20 cellular contexts compared by ENCODE assay signal in the genomic region with DNA sequence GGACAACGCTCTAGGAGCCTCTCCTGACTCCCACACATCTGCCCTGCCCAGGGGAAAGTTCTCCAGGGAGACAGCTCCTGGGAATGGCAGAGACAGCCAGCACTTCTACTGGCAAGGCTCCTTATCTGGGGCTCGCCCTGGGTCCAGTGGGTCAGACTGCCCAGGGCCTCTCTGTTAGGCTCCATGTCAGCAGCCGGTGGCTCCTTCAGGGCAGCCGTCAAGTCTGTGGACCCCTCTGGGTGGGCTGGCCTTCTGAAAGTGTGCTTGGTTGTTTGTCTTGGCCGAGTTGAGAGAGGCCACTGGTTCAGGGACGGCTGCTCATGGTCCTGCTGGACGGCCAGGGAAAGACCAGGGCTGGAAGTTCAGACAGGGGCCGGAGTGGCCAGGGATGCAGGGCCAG.
A peak's percentile ranks its signal among the peaks of the same experiment; 100 is the strongest.
DNase-seq lines count a peak whose midpoint lies in the region; ATAC-seq, FAIRE-seq and TF ChIP-seq lines count a peak whose summit lies in the region.
"Had no signal": no experiment of that assay in that cellular context is flagged by ENCODE, and none has a peak within 500 bp of the region (broad histone marks: within the 10 kb centered on the region; RNA-seq: fewer than 3 reads in every experiment).

No MANE protein-coding gene starts in this region.

- H3K9me1 ChIP-seq in K562 (ENCODE audit: control insufficient read depth, insufficient read depth, low read length), result no peaks in the 10 kb centered on the region

- in situ Hi-C loops in K562 (cut with MboI), result no loop called here

- no peaks in the 10 kb centered on the region for H3K27me3 Mint-ChIP-seq in activated T-cell treated with anti-CD3 and anti-CD28 coated beads, Interleukin-2, amount 50 U/mL, for 24 hours
- H3K27me3 Mint-ChIP-seq in CD4-positive, CD25-positive, alpha-beta regulatory T cell, result no peaks in the 10 kb centered on the region
- H3K27me3 Mint-ChIP-seq in CD14-positive monocyte (ENCODE audit: low read depth in 3 of 3), result no peaks in the 10 kb centered on the region

- H3K36me3 ChIP-seq in CD4-positive, CD25-positive, alpha-beta regulatory T cell (ENCODE audit: control insufficient read depth, insufficient read depth, low read length), result peaks cover 10% of the 10 kb centered on the region
- H3K36me3 ChIP-seq in K562 (ENCODE audit: control insufficient read depth, insufficient read depth, low read length), result peaks cover 15% of the 10 kb centered on the region; the same call in 2 of the 3 replicates
- peaks cover 0 to 21% of the 10 kb centered on the region in 2 donors for H3K36me3 ChIP-seq in neuronal stem cell (replicated peaks in 1 of 2; ENCODE audit: control insufficient read depth in 2 of 2, insufficient read depth in 2 of 2, low read length in 2 of 2)

- H3K4me1 ChIP-seq in CD4-positive, CD25-positive, alpha-beta regulatory T cell (ENCODE audit: control insufficient read depth, insufficient read depth, low read length, poor library complexity, severe bottlenecking), result peaks cover 12% of the 10 kb centered on the region
- peaks cover 0 to 9% of the 10 kb centered on the region in 2 experiments; a peak in 2 of 5 replicates for H3K4me1 ChIP-seq in K562 (replicated peaks in 1 of 2; ENCODE audit: control insufficient read depth in 2 of 2, insufficient read depth in 2 of 2, low read length in 2 of 2)
- no peaks in the 10 kb centered on the region for H3K4me1 ChIP-seq in neuronal stem cell (ENCODE audit: control insufficient read depth in 2 of 2, insufficient read depth in 1 of 2, low read depth in 1 of 2, low read length in 2 of 2)

- no peak for DNase-seq in activated T-cell treated with anti-CD3 and anti-CD28 coated beads, Interleukin-2, amount 50 U/mL, for 24 hours
- no peak for DNase-seq in activated T-cell treated with anti-CD3 and anti-CD28 coated beads, Interleukin-2, amount 50 U/mL, for 48 hours
- DNase-seq in CD4-positive, CD25-positive, alpha-beta regulatory T cell, result no peak
- DNase-seq in K562 (ENCODE audit: extremely low read depth in 1 of 4, low spot score in 3 of 4) (peak in 1 of 4 experiments; percentile 2), neuronal stem cell (ENCODE audit: low spot score) (no peak), SK-N-DZ (ENCODE audit: low spot score) (no peak), CD14-positive monocyte (ENCODE audit: low spot score) (no peak), NCI-H2227 (lab: John Stamatoyannopoulos, UW; ENCODE audit: unreplicated experiment) (no peak)
- DNase-seq: AML-193; CD8-positive, alpha-beta T cell; COR-L47; DMS153; EL; H7 had no signal

- H3K4me1 Mint-ChIP-seq in activated T-cell treated with anti-CD3 and anti-CD28 coated beads, Interleukin-2, amount 50 U/mL, for 24 hours (ENCODE audit: low read depth), result peaks cover 28% of the 10 kb centered on the region
- H3K4me1 Mint-ChIP-seq in CD4-positive, CD25-positive, alpha-beta regulatory T cell, result peaks cover 10 to 27% (median 18%) of the 10 kb centered on the region in 4 donors
- no peaks in the 10 kb centered on the region for H3K4me1 Mint-ChIP-seq in CD14-positive monocyte

- FAIRE-seq in K562 (lab: Jason Lieb, UNC), result no peak
- FAIRE-seq: D721Med, G401.6, GM12891 had no signal

- H4K91ac ChIP-seq in neuronal stem cell (ENCODE audit: low read depth, low read length, poor library complexity), result no peak overlapping the region

- H3K4me3 ChIP-seq in CD4-positive, CD25-positive, alpha-beta regulatory T cell (ENCODE audit: low read depth, low read length), result no peak overlapping the region
- H3K4me3 ChIP-seq in K562, result no peak overlapping the region
- H3K4me3 ChIP-seq in neuronal stem cell (ENCODE audit: low read length in 2 of 2), result no peak overlapping the region
- H3K4me3 ChIP-seq: BLaER1 treated with 17β-estradiol and CSF1 and Interleukin-3, amounts not matched to agents 10 nM and 100 nM; GM23338 had no signal

- peak overlapping the region; percentile 17 for H3K23ac ChIP-seq in neuronal stem cell (ENCODE audit: low read depth, low read length, poor library complexity)

- H3K4me2 ChIP-seq in K562 (ENCODE audit: insufficient read depth, low read length), result no peak overlapping the region
- no peak overlapping the region for H3K4me2 ChIP-seq in neuronal stem cell (ENCODE audit: insufficient read depth, low read length, poor library complexity, severe bottlenecking)
- H3K4me2 ChIP-seq: BLaER1 treated with 17β-estradiol and CSF1 and Interleukin-3, amounts not matched to agents 10 nM and 100 nM; GM23338 had no signal

- H2BK120ac ChIP-seq in neuronal stem cell (ENCODE audit: low read depth, low read length), result no peak overlapping the region

- POLR2A ChIA-PET in K562 (lab: Yijun Ruan, JAX), result no interaction called here

- H4K20me1 ChIP-seq in K562 (replicated peaks; ENCODE audit: control insufficient read depth, insufficient read depth, low read length), result no peaks in the 10 kb centered on the region
- H4K20me1 ChIP-seq: BLaER1 treated with 17β-estradiol and CSF1 and Interleukin-3, amounts not matched to agents 10 nM and 100 nM had no signal

- no peak overlapping the region for H3K4me3 Mint-ChIP-seq in activated T-cell treated with anti-CD3 and anti-CD28 coated beads, Interleukin-2, amount 50 U/mL, for 24 hours
- H3K4me3 Mint-ChIP-seq in CD4-positive, CD25-positive, alpha-beta regulatory T cell, result no peak overlapping the region
- no peak overlapping the region for H3K4me3 Mint-ChIP-seq in CD14-positive monocyte
- H3K4me3 Mint-ChIP-seq: CD8-positive, alpha-beta T cell; GM23338 had no signal

- H2AFZ ChIP-seq in K562 (ENCODE audit: low read depth, low read length) (no peak overlapping the region), neuronal stem cell (ENCODE audit: low read length) (no peak overlapping the region)
- H2AFZ ChIP-seq: GM23338 had no signal

- H3K79me2 ChIP-seq in K562 (ENCODE audit: control insufficient read depth, insufficient read depth, low read length), result no peaks in the 10 kb centered on the region

- H3K9ac ChIP-seq in K562 (ENCODE audit: insufficient read depth in 1 of 2, low read depth in 2 of 2, low read length in 2 of 2) (no peak overlapping the region), neuronal stem cell (ENCODE audit: low read depth, low read length, poor library complexity) (no peak overlapping the region)
- H3K9ac ChIP-seq: BLaER1 treated with 17β-estradiol and CSF1 and Interleukin-3, amounts not matched to agents 10 nM and 100 nM had no signal

- H2AK5ac ChIP-seq in neuronal stem cell (ENCODE audit: low read depth, low read length), result no peak overlapping the region

- H3K36me3 Mint-ChIP-seq in activated T-cell treated with anti-CD3 and anti-CD28 coated beads, Interleukin-2, amount 50 U/mL, for 24 hours (ENCODE audit: low read depth), result peaks cover 82% of the 10 kb centered on the region
- peaks cover 20% of the 10 kb centered on the region for H3K36me3 Mint-ChIP-seq in CD4-positive, CD25-positive, alpha-beta regulatory T cell
- peaks cover 19 to 25% of the 10 kb centered on the region in 2 donors for H3K36me3 Mint-ChIP-seq in CD14-positive monocyte

- H3K27me3 ChIP-seq in CD4-positive, CD25-positive, alpha-beta regulatory T cell (ENCODE audit: control insufficient read depth, insufficient read depth, low read length), result no peaks in the 10 kb centered on the region
- no peaks in the 10 kb centered on the region for H3K27me3 ChIP-seq in K562 (ENCODE audit: control insufficient read depth in 2 of 2, insufficient read depth in 2 of 2, low read length in 2 of 2)
- no peaks in the 10 kb centered on the region for H3K27me3 ChIP-seq in neuronal stem cell (ENCODE audit: control insufficient read depth in 3 of 3, insufficient read depth in 3 of 3, low read depth in 1 of 3, low read length in 3 of 3)
- H3K27me3 ChIP-seq: BLaER1 treated with 17β-estradiol and CSF1 and Interleukin-3, amounts not matched to agents 10 nM and 100 nM had no signal

- no peak for TF ChIP-seq EP300 in K562 (IDR thresholded peaks at IDR 0.05; ENCODE audit: low read length)

- 83% methylated on average over 4 of the region's 8 CpGs for WGBS in K562 (ENCODE audit: insufficient coverage, low coverage, missing lambda C conversion rate)
- no CpG with 5 or more reads among the region's 8 CpGs for WGBS in neuronal stem cell (ENCODE audit: extremely low coverage in 2 of 2, insufficient read length in 2 of 2, insufficient replicate concordance in 1 of 2), 2 donors

- TF ChIP-seq CTCF in K562 (IDR thresholded peaks at IDR 0.05 in 2 of 3, conservative IDR thresholded peaks at IDR 0.05 in 1 of 3; ENCODE audit: insufficient read depth in 2 of 3, low read depth in 1 of 3, low read length in 3 of 3) (no peak), CD14-positive monocyte (IDR thresholded peaks at IDR 0.05) (no peak)

- no peak overlapping the region for H2BK5ac ChIP-seq in neuronal stem cell (ENCODE audit: low read length)

- H3K79me1 ChIP-seq in neuronal stem cell (ENCODE audit: low read depth, low read length), result no peaks in the 10 kb centered on the region

- no peak overlapping the region for H3K18ac ChIP-seq in neuronal stem cell (ENCODE audit: low read length)

- intact Hi-C loops in K562 (cut with micrococcal nuclease) (no loop called here), CD14-positive monocyte (cut with micrococcal nuclease) (no loop called here)

- H3K4ac ChIP-seq in neuronal stem cell (ENCODE audit: low read length), result no peak overlapping the region

- H3K27ac ChIP-seq in CD4-positive, CD25-positive, alpha-beta regulatory T cell (ENCODE audit: insufficient read depth, low read length, poor library complexity, severe bottlenecking), result no peak overlapping the region
- H3K27ac ChIP-seq in K562 (ENCODE audit: extremely low read depth, low read depth, low read length), result no peak overlapping the region
- no peak overlapping the region for H3K27ac ChIP-seq in neuronal stem cell (replicated peaks; ENCODE audit: low read length)
- H3K27ac ChIP-seq: 22Rv1; BLaER1 treated with 17β-estradiol and CSF1 and Interleukin-3, amounts not matched to agents 10 nM and 100 nM had no signal

- no peak overlapping the region for H2BK15ac ChIP-seq in neuronal stem cell (ENCODE audit: low read length)

- H3K9me3 Mint-ChIP-seq in activated T-cell treated with anti-CD3 and anti-CD28 coated beads, Interleukin-2, amount 50 U/mL, for 24 hours, result peaks cover 24% of the 10 kb centered on the region
- peaks cover 0 to 24% (median 4%) of the 10 kb centered on the region in 7 donors for H3K9me3 Mint-ChIP-seq in CD4-positive, CD25-positive, alpha-beta regulatory T cell
- peaks cover 0 to 29% (median 24%) of the 10 kb centered on the region in 7 donors for H3K9me3 Mint-ChIP-seq in CD14-positive monocyte

- no peak for TF ChIP-seq RAD21 in K562 (CRISPR knock-in tag; conservative IDR thresholded peaks at IDR 0.05 in 1 of 2, IDR thresholded peaks at IDR 0.05 in 1 of 2)

- ATAC-seq in CD4-positive, CD25-positive, alpha-beta regulatory T cell (ENCODE audit: low read depth in 2 of 2), result no peak
- ATAC-seq in K562, result no peak
- ATAC-seq: CD8-positive, alpha-beta T cell; GM23338 had no signal

- no peak overlapping the region for H3K14ac ChIP-seq in neuronal stem cell (ENCODE audit: low read length)

- no peak overlapping the region for H4K8ac ChIP-seq in neuronal stem cell (ENCODE audit: low read depth, low read length)

- no peak for TF ChIP-seq POLR2A in K562 (conservative IDR thresholded peaks at IDR 0.05)

- no TSS peak for BruUV-seq in K562 (replicated peaks; lab: Mats Ljungman, UMichigan)

- H3K27ac Mint-ChIP-seq in activated T-cell treated with anti-CD3 and anti-CD28 coated beads, Interleukin-2, amount 50 U/mL, for 24 hours, result peak overlapping the region; percentile 30
- peak overlapping the region; percentile 43 to 52 (median 51) for H3K27ac Mint-ChIP-seq in CD4-positive, CD25-positive, alpha-beta regulatory T cell
- H3K27ac Mint-ChIP-seq in CD14-positive monocyte, result peak overlapping the region in 1 of 7 donors; percentile 83
- H3K27ac Mint-ChIP-seq: GM23338 had no signal

- CTCF ChIA-PET in K562 (lab: Yijun Ruan, JAX; ENCODE audit: low intra/inter-chr PET ratio), result no interaction called here

- H3K9me3 ChIP-seq in CD4-positive, CD25-positive, alpha-beta regulatory T cell (ENCODE audit: control insufficient read depth in 2 of 2, low read length in 2 of 2), result peaks cover 7 to 8% of the 10 kb centered on the region in 2 experiments
- no peaks in the 10 kb centered on the region for H3K9me3 ChIP-seq in K562 (replicated peaks; ENCODE audit: control insufficient read depth, insufficient read depth, low read depth, low read length)
- peaks cover 0 to 2% of the 10 kb centered on the region in 2 donors for H3K9me3 ChIP-seq in neuronal stem cell (replicated peaks in 1 of 2; ENCODE audit: control insufficient read depth in 2 of 2, insufficient read depth in 1 of 2, low read depth in 1 of 2, low read length in 2 of 2)

- no peak overlapping the region for H2BK12ac ChIP-seq in neuronal stem cell (ENCODE audit: low read length)
